18 cellular contexts compared by ENCODE assay signal in the genomic region with DNA sequence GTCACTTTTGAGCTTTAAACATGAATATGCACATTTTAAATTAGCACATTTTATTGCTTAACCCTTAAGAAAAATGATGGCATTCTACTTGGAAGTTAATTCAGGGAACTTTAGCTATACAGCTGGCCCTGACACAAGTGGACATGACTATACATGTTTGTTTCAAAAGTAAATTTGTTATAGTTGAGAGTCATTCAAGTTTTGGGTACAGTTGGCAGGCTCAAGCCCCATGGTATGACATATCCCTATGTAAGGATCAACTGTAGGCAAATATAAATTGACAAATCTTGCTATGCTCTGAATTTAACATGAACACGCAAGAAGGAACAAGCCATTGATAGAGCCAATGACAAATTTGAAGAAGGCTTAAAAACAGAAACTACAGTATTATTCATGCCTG.
DNase-seq lines count a peak whose midpoint lies in the region; ATAC-seq and TF ChIP-seq lines count a peak whose summit lies in the region.
"Had no signal": no experiment of that assay in that cellular context is flagged by ENCODE, and none has a peak within 500 bp of the region (broad histone marks: within the 10 kb centered on the region; RNA-seq: fewer than 3 reads in every experiment).

No MANE protein-coding gene starts in this region.

- H3K4me1 Mint-ChIP-seq in activated CD8-positive, alpha-beta T cell treated with anti-CD3 and anti-CD28 coated beads for 36 hours (ENCODE audit: low read depth): peaks cover 68% of the 10 kb centered on the region
- H3K4me1 Mint-ChIP-seq in activated CD8-positive, alpha-beta T cell treated with anti-CD3 and anti-CD28 coated beads, Interleukin-2, amount 10 ng/mL, durations not matched to agents 7 days and 5 days (ENCODE audit: low read depth): peaks cover 63% of the 10 kb centered on the region

- peaks cover 27% of the 10 kb centered on the region for H3K9me3 Mint-ChIP-seq in activated CD8-positive, alpha-beta T cell treated with anti-CD3 and anti-CD28 coated beads for 36 hours
- H3K9me3 Mint-ChIP-seq in activated CD8-positive, alpha-beta T cell treated with anti-CD3 and anti-CD28 coated beads, Interleukin-2, amount 10 ng/mL, durations not matched to agents 7 days and 5 days (ENCODE audit: insufficient read depth): no peaks in the 10 kb centered on the region

- H3K4ac ChIP-seq in mesendoderm (ENCODE audit: low read depth, low read length): no peak overlapping the region

- H2AFZ ChIP-seq in OCI-LY1 (ENCODE audit: low read length) (no peak overlapping the region), mammary epithelial cell (ENCODE audit: low read depth, low read length) (peak overlapping the region; percentile 83)

- H2BK15ac ChIP-seq in mesendoderm (replicated peaks; ENCODE audit: low read depth): no peak overlapping the region

- H3K36me3 ChIP-seq in OCI-LY1 (ENCODE audit: insufficient read depth, low read length): no peaks in the 10 kb centered on the region
- no peaks in the 10 kb centered on the region for H3K36me3 ChIP-seq in mammary epithelial cell (ENCODE audit: insufficient read depth, low read length)
- H3K36me3 ChIP-seq in mesendoderm (ENCODE audit: control insufficient read depth, insufficient read depth, low read length): no peaks in the 10 kb centered on the region
- no peaks in the 10 kb centered on the region for H3K36me3 ChIP-seq in ascending aorta

- CTCF ChIA-PET in activated CD8-positive, alpha-beta T cell treated with anti-CD3 and anti-CD28 coated beads for 36 hours (lab: Charles Lee): interaction anchor here (0.8 to 1.1 kb wide), 2 partner anchors 10 to 93 kb away, joined by 4 read pairs; no protein-coding TSS in a partner anchor
- CTCF ChIA-PET in activated CD8-positive, alpha-beta T cell treated with anti-CD3 and anti-CD28 coated beads, Interleukin-2, amount 10 ng/mL, durations not matched to agents 7 days and 5 days (lab: Charles Lee): interaction anchor here (0.8 kb wide), 1 partner anchor 31 kb away, joined by 4 read pairs; no protein-coding TSS in a partner anchor
- CTCF ChIA-PET in mammary epithelial cell (lab: Charles Lee; ENCODE audit: low non-redundant PET): no interaction called here

- no peak for DNase-seq in activated CD8-positive, alpha-beta T cell treated with anti-CD3 and anti-CD28 coated beads for 36 hours
- DNase-seq in activated CD8-positive, alpha-beta T cell treated with anti-CD3 and anti-CD28 coated beads, Interleukin-2, amount 10 ng/mL, durations not matched to agents 7 days and 5 days: no peak
- DNase-seq in mammary epithelial cell: peak; percentile 83
- DNase-seq in mesendoderm: no peak
- DNase-seq in ascending aorta (ENCODE audit: low spot score in 2 of 2): no peak
- DNase-seq in middle frontal gyrus (ENCODE audit: extremely low spot score, low spot score): no peak
- DNase-seq: Calu3; DMS79 treated with DMSO at 0.1 percent for 48 hours; HCEC 1CT; NCI-H1048; NCI-H1694; NCI-H2107; NCI-H345; NCI-H69; NK-92 treated with Interleukin-12 subunit alpha and Interleukin-12 subunit beta, amount 100 ng/mL, for 24 hours had no signal

- H4K20me1 ChIP-seq in OCI-LY1 (ENCODE audit: insufficient read depth, low read length) (no peaks in the 10 kb centered on the region), mammary epithelial cell (ENCODE audit: insufficient read depth, low read length) (no peaks in the 10 kb centered on the region)

- H3K27me3 ChIP-seq in OCI-LY1 (ENCODE audit: insufficient read depth, low read length) (no peaks in the 10 kb centered on the region), mammary epithelial cell (ENCODE audit: insufficient read depth, low read length) (no peaks in the 10 kb centered on the region), mesendoderm (ENCODE audit: insufficient read depth, low read length, poor library complexity) (no peaks in the 10 kb centered on the region), ascending aorta (no peaks in the 10 kb centered on the region)

- H3K4me3 ChIP-seq in OCI-LY1 (ENCODE audit: low read depth, low read length, poor library complexity, severe bottlenecking) (no peak overlapping the region), mammary epithelial cell (replicated peaks in 1 of 3; ENCODE audit: insufficient read depth in 1 of 3, low read depth in 2 of 3, low read length in 3 of 3) (no peak overlapping the region), mesendoderm (ENCODE audit: low read length) (no peak overlapping the region), ascending aorta (no peak overlapping the region)

- H3K9me2 ChIP-seq in OCI-LY1 (ENCODE audit: low read depth, low read length): no peaks in the 10 kb centered on the region

- H2AK5ac ChIP-seq in mesendoderm (ENCODE audit: low read length): no peak overlapping the region

- in situ Hi-C loops in mammary epithelial cell (cut with MboI; ENCODE audit: low sequenced_read_pairs in 2 of 2): no loop called here

- H4K8ac ChIP-seq in mesendoderm (ENCODE audit: low read depth, low read length): no peak overlapping the region

- intact Hi-C loops in activated CD8-positive, alpha-beta T cell treated with anti-CD3 and anti-CD28 coated beads for 36 hours (cut with micrococcal nuclease): no loop called here
- intact Hi-C loops in mammary epithelial cell (cut with micrococcal nuclease): loop anchor here (10.0 kb wide), 1 partner anchor 119 kb away; no protein-coding TSS in a partner anchor
- intact Hi-C loops in ascending aorta (cut with DNase I): no loop called here

- H3F3A ChIP-seq in OCI-LY1 (ENCODE audit: insufficient read depth, low read length): no peaks in the 10 kb centered on the region

- peak overlapping the region; percentile 92 for H3K27ac Mint-ChIP-seq in activated CD8-positive, alpha-beta T cell treated with anti-CD3 and anti-CD28 coated beads for 36 hours
- H3K27ac Mint-ChIP-seq in activated CD8-positive, alpha-beta T cell treated with anti-CD3 and anti-CD28 coated beads, Interleukin-2, amount 10 ng/mL, durations not matched to agents 7 days and 5 days: no peak overlapping the region

- dilution Hi-C loops in mammary epithelial cell (cut with HindIII; ENCODE audit: low sequenced_read_pairs): no loop called here

- H3K56ac ChIP-seq in mesendoderm (ENCODE audit: low read length): peak overlapping the region; percentile 45

- POLR2A ChIA-PET in activated CD8-positive, alpha-beta T cell treated with anti-CD3 and anti-CD28 coated beads for 36 hours (lab: Charles Lee): interaction anchor here (0.7 to 1.2 kb wide), 2 partner anchors 93 to 96 kb away, joined by 3 to 4 read pairs; no protein-coding TSS in a partner anchor
- POLR2A ChIA-PET in activated CD8-positive, alpha-beta T cell treated with anti-CD3 and anti-CD28 coated beads, Interleukin-2, amount 10 ng/mL, durations not matched to agents 7 days and 5 days (lab: Charles Lee): no interaction called here

- no TSS peak for BruUV-seq in mammary epithelial cell (replicated peaks; lab: Mats Ljungman, UMichigan)

- H3K79me2 ChIP-seq in OCI-LY1 (ENCODE audit: insufficient read depth, low read length): no peaks in the 10 kb centered on the region
- no peaks in the 10 kb centered on the region for H3K79me2 ChIP-seq in mammary epithelial cell (ENCODE audit: insufficient read depth, low read length)
- H3K79me2 ChIP-seq in mesendoderm (ENCODE audit: control insufficient read depth, insufficient read depth, low read length): no peaks in the 10 kb centered on the region

- no peaks in the 10 kb centered on the region for H3K79me1 ChIP-seq in mesendoderm (ENCODE audit: low read length)

- H3K9ac ChIP-seq in OCI-LY1 (ENCODE audit: low read length) (no peak overlapping the region), mammary epithelial cell (ENCODE audit: insufficient read depth, low read length) (no peak overlapping the region), mesendoderm (ENCODE audit: low read length) (no peak overlapping the region)

- ATAC-seq in activated CD8-positive, alpha-beta T cell treated with anti-CD3 and anti-CD28 coated beads for 36 hours: no peak
- no peak for ATAC-seq in activated CD8-positive, alpha-beta T cell treated with anti-CD3 and anti-CD28 coated beads, Interleukin-2, amount 10 ng/mL, durations not matched to agents 7 days and 5 days
- no peak for ATAC-seq in GM18511 (IDR thresholded peaks at IDR 0.05; ENCODE audit: unreplicated experiment)

- no peak for TF ChIP-seq CTCF in activated CD8-positive, alpha-beta T cell treated with anti-CD3 and anti-CD28 coated beads for 36 hours (IDR thresholded peaks at IDR 0.05)
- TF ChIP-seq CTCF in OCI-LY1 (IDR thresholded peaks at IDR 0.05; ENCODE audit: low read length): no peak
- TF ChIP-seq CTCF in mammary epithelial cell (conservative IDR thresholded peaks at IDR 0.05 in 1 of 2, IDR thresholded peaks at IDR 0.05 in 1 of 2; ENCODE audit: extremely low read depth in 1 of 2, insufficient read depth in 1 of 2, low read depth in 1 of 2, low read length in 2 of 2): no peak
- TF ChIP-seq CTCF in ascending aorta (IDR thresholded peaks at IDR 0.05): no peak

- H3K9me3 ChIP-seq in OCI-LY1 (ENCODE audit: low read length) (no peaks in the 10 kb centered on the region), mammary epithelial cell (replicated peaks; ENCODE audit: insufficient read depth, low read length) (no peaks in the 10 kb centered on the region), ascending aorta (no peaks in the 10 kb centered on the region)

- H3K27ac ChIP-seq in OCI-LY1 (ENCODE audit: low read depth, low read length, poor library complexity, severe bottlenecking) (peak overlapping the region; percentile 93), mammary epithelial cell (ENCODE audit: insufficient read depth, low read depth, low read length) (peak overlapping the region; percentile 55), mesendoderm (ENCODE audit: low read depth, low read length) (no peak overlapping the region), ascending aorta (no peak overlapping the region)
- H3K27ac ChIP-seq: C4-2B had no signal

- no peak overlapping the region for H3K23ac ChIP-seq in mesendoderm (ENCODE audit: low read length)

- H2BK5ac ChIP-seq in mesendoderm (ENCODE audit: low read length): no peak overlapping the region

- no peak overlapping the region for H3K18ac ChIP-seq in mesendoderm (ENCODE audit: low read length)

- H3K36me3 Mint-ChIP-seq in activated CD8-positive, alpha-beta T cell treated with anti-CD3 and anti-CD28 coated beads for 36 hours (ENCODE audit: low read depth): peaks cover 63% of the 10 kb centered on the region
- H3K36me3 Mint-ChIP-seq in activated CD8-positive, alpha-beta T cell treated with anti-CD3 and anti-CD28 coated beads, Interleukin-2, amount 10 ng/mL, durations not matched to agents 7 days and 5 days (ENCODE audit: low read depth): peaks cover 30% of the 10 kb centered on the region

- H3K4me1 ChIP-seq in OCI-LY1 (ENCODE audit: insufficient read depth, low read length, severe bottlenecking) (peaks cover 53% of the 10 kb centered on the region), mammary epithelial cell (ENCODE audit: insufficient read depth, low read length) (peaks cover 17% of the 10 kb centered on the region), mesendoderm (ENCODE audit: control insufficient read depth, low read depth, low read length) (peaks cover 4% of the 10 kb centered on the region), ascending aorta (no peaks in the 10 kb centered on the region)

- no peak overlapping the region for H2BK120ac ChIP-seq in mesendoderm (ENCODE audit: low read depth, low read length)

- 0% methylated on average over 1 of the region's 1 CpG for WGBS in mammary epithelial cell (ENCODE audit: low coverage, missing lambda C conversion rate)
- no CpG with 5 or more reads among the region's 1 CpG for WGBS in mesendoderm (ENCODE audit: extremely low coverage, insufficient coverage, low lambda C conversion rate)

- H3K4me2 ChIP-seq in OCI-LY1 (ENCODE audit: low read length) (no peak overlapping the region), mammary epithelial cell (ENCODE audit: insufficient read depth, low read depth, low read length) (peak overlapping the region; percentile 23), mesendoderm (ENCODE audit: low read length) (no peak overlapping the region)

- no peak overlapping the region for H4K5ac ChIP-seq in mesendoderm (ENCODE audit: low read length)

- no peaks in the 10 kb centered on the region for H3K27me3 Mint-ChIP-seq in activated CD8-positive, alpha-beta T cell treated with anti-CD3 and anti-CD28 coated beads for 36 hours
- no peaks in the 10 kb centered on the region for H3K27me3 Mint-ChIP-seq in activated CD8-positive, alpha-beta T cell treated with anti-CD3 and anti-CD28 coated beads, Interleukin-2, amount 10 ng/mL, durations not matched to agents 7 days and 5 days (ENCODE audit: low read depth)

- no peak overlapping the region for H3K4me3 Mint-ChIP-seq in activated CD8-positive, alpha-beta T cell treated with anti-CD3 and anti-CD28 coated beads for 36 hours
- H3K4me3 Mint-ChIP-seq in activated CD8-positive, alpha-beta T cell treated with anti-CD3 and anti-CD28 coated beads, Interleukin-2, amount 10 ng/mL, durations not matched to agents 7 days and 5 days: no peak overlapping the region

Comparison
In these comparisons a context has a peak if more than half of its experiments do, and no peak if none do; other contexts are left out.
1. H3K27ac ChIP-seq: peak in OCI-LY1 (single experiment) and mammary epithelial cell (single experiment); none in mesendoderm (single experiment) and ascending aorta (0 of 2).